In genomic region chr14:49206832-49207231, GRCh38 we compare ENCODE assay signal across 16 cellular contexts.
DNase-seq lines count a peak whose midpoint lies in the region; ATAC-seq and TF ChIP-seq lines count a peak whose summit lies in the region.
"Had no signal": no experiment of that assay in that cellular context is flagged by ENCODE, and none has a peak within 500 bp of the region (broad histone marks: within the 10 kb centered on the region; RNA-seq: fewer than 3 reads in every experiment).

No MANE protein-coding gene starts in this region.

- no peaks in the 10 kb centered on the region for H3K36me3 ChIP-seq in GM23338 (ENCODE audit: insufficient read depth)
- no peaks in the 10 kb centered on the region for H3K36me3 ChIP-seq in left lung
- H3K36me3 ChIP-seq in aorta (ENCODE audit: control insufficient read depth in 1 of 2, insufficient read depth in 2 of 2, low read length in 1 of 2): no peaks in the 10 kb centered on the region

- H3K9me3 ChIP-seq in left lung (no peaks in the 10 kb centered on the region), aorta (ENCODE audit: control insufficient read depth, low read length) (peaks cover 1% of the 10 kb centered on the region)

- peak; percentile 55 for DNase-seq in GM23338 (ENCODE audit: low spot score)
- peak; percentile 68 for DNase-seq in NCI-H2171 treated with DMSO at 0.1 percent for 48 hours (lab: John Stamatoyannopoulos, UW)
- no peak for DNase-seq in left lung
- DNase-seq in aorta: no peak
- DNase-seq in NK-92 (lab: John Stamatoyannopoulos, UW; ENCODE audit: unreplicated experiment): no peak
- no peak for DNase-seq in putamen (ENCODE audit: low spot score)
- DNase-seq in occipital lobe (lab: John Stamatoyannopoulos, UW): no peak
- DNase-seq: AML-193; GM23248; KG1; NCI-H1105 treated with DMSO at 0.1 percent for 48 hours; NCI-H1930; NK-92 treated with Interleukin-12 subunit alpha and Interleukin-12 subunit beta, amount 100 ng/mL, for 24 hours; Right ventricle myocardium superior had no signal

- TF ChIP-seq CTCF in GM23338 (conservative IDR thresholded peaks at IDR 0.05; ENCODE audit: low read depth in 2 of 2) (peak; percentile 12 to 28; a peak in 3 of 4 replicates), left lung (IDR thresholded peaks at IDR 0.05) (no peak)

- no peaks in the 10 kb centered on the region for H3K27me3 ChIP-seq in GM23338 (ENCODE audit: insufficient read depth)
- no peaks in the 10 kb centered on the region for H3K27me3 ChIP-seq in left lung
- H3K27me3 ChIP-seq in aorta (ENCODE audit: control insufficient read depth in 1 of 2, insufficient read depth in 2 of 2, low read length in 1 of 2): no peaks in the 10 kb centered on the region

- no peak overlapping the region for H3K4me2 ChIP-seq in GM23338

- no peaks in the 10 kb centered on the region for H3K79me2 ChIP-seq in GM23338 (replicated peaks; ENCODE audit: insufficient read depth)

- peak overlapping the region; percentile 30 for H2AFZ ChIP-seq in GM23338
- H2AFZ ChIP-seq: GM23248 had no signal

- H3K9me2 ChIP-seq in GM23338 (ENCODE audit: insufficient read depth): peaks cover 5% of the 10 kb centered on the region; the same call in 1 of the 2 replicates

- no peaks in the 10 kb centered on the region for H3F3A ChIP-seq in GM23338 (replicated peaks; ENCODE audit: low read depth)

- H3K4me1 ChIP-seq in GM23338 (ENCODE audit: insufficient read depth) (no peaks in the 10 kb centered on the region), left lung (no peaks in the 10 kb centered on the region), aorta (ENCODE audit: control insufficient read depth in 1 of 2, insufficient read depth in 2 of 2, low read length in 2 of 2) (no peaks in the 10 kb centered on the region)

- no peaks in the 10 kb centered on the region for H3K27me3 Mint-ChIP-seq in GM23338 (ENCODE audit: insufficient read depth, low read depth, poor library complexity)

- H3K27ac Mint-ChIP-seq in GM23338: peak overlapping the region; percentile 6; the same call in 1 of the 2 replicates
- H3K27ac Mint-ChIP-seq: CD14-positive monocyte had no signal

- WGBS in aorta, 2 donors: 58 to 60% methylated on average over 9 of the region's 9 CpGs

- H4K20me1 ChIP-seq in GM23338 (replicated peaks; ENCODE audit: insufficient read depth): no peaks in the 10 kb centered on the region

- ATAC-seq in GM23338 (peak; percentile 57; the same call in 2 of the 3 replicates), left lung (peak; percentile 50), aorta (ENCODE audit: low FRiP score) (peak; percentile 38)

- H3K4me3 ChIP-seq in GM23338 (no peak overlapping the region), left lung (no peak overlapping the region), aorta (ENCODE audit: low read length in 2 of 2) (no peak overlapping the region)
- H3K4me3 ChIP-seq: GM23248, SK-N-MC had no signal

- H3K36me3 Mint-ChIP-seq in GM23338 (ENCODE audit: low read depth): no peaks in the 10 kb centered on the region
- H3K36me3 Mint-ChIP-seq: CD14-positive monocyte had no signal

- H3K27ac ChIP-seq in GM23338 (ENCODE audit: low read depth) (no peak overlapping the region), left lung (no peak overlapping the region), aorta (ENCODE audit: low read depth in 1 of 2, low read length in 2 of 2) (no peak overlapping the region)
- H3K27ac ChIP-seq: GM23248, SK-N-MC had no signal

- H3K9me3 Mint-ChIP-seq in GM23338: no peaks in the 10 kb centered on the region

- no peak overlapping the region for H3K4me3 Mint-ChIP-seq in GM23338
- H3K4me3 Mint-ChIP-seq: CD14-positive monocyte had no signal

- intact Hi-C loops in left lung (cut with DNase I) (no loop called here), aorta (cut with DNase I) (no loop called here)

- no peaks in the 10 kb centered on the region for H3K4me1 Mint-ChIP-seq in GM23338
- H3K4me1 Mint-ChIP-seq: CD14-positive monocyte had no signal

TF ChIP-seq in GM23338, 12 proteins besides CTCF, POLR2A, EP300 and RAD21 (continues in another document):
- TF ChIP-seq JUNB (IDR thresholded peaks at IDR 0.05; ENCODE audit: unreplicated experiment) (no peak), ETS1 (IDR thresholded peaks at IDR 0.05) (no peak)
- TF ChIP-seq, protein P1, sequence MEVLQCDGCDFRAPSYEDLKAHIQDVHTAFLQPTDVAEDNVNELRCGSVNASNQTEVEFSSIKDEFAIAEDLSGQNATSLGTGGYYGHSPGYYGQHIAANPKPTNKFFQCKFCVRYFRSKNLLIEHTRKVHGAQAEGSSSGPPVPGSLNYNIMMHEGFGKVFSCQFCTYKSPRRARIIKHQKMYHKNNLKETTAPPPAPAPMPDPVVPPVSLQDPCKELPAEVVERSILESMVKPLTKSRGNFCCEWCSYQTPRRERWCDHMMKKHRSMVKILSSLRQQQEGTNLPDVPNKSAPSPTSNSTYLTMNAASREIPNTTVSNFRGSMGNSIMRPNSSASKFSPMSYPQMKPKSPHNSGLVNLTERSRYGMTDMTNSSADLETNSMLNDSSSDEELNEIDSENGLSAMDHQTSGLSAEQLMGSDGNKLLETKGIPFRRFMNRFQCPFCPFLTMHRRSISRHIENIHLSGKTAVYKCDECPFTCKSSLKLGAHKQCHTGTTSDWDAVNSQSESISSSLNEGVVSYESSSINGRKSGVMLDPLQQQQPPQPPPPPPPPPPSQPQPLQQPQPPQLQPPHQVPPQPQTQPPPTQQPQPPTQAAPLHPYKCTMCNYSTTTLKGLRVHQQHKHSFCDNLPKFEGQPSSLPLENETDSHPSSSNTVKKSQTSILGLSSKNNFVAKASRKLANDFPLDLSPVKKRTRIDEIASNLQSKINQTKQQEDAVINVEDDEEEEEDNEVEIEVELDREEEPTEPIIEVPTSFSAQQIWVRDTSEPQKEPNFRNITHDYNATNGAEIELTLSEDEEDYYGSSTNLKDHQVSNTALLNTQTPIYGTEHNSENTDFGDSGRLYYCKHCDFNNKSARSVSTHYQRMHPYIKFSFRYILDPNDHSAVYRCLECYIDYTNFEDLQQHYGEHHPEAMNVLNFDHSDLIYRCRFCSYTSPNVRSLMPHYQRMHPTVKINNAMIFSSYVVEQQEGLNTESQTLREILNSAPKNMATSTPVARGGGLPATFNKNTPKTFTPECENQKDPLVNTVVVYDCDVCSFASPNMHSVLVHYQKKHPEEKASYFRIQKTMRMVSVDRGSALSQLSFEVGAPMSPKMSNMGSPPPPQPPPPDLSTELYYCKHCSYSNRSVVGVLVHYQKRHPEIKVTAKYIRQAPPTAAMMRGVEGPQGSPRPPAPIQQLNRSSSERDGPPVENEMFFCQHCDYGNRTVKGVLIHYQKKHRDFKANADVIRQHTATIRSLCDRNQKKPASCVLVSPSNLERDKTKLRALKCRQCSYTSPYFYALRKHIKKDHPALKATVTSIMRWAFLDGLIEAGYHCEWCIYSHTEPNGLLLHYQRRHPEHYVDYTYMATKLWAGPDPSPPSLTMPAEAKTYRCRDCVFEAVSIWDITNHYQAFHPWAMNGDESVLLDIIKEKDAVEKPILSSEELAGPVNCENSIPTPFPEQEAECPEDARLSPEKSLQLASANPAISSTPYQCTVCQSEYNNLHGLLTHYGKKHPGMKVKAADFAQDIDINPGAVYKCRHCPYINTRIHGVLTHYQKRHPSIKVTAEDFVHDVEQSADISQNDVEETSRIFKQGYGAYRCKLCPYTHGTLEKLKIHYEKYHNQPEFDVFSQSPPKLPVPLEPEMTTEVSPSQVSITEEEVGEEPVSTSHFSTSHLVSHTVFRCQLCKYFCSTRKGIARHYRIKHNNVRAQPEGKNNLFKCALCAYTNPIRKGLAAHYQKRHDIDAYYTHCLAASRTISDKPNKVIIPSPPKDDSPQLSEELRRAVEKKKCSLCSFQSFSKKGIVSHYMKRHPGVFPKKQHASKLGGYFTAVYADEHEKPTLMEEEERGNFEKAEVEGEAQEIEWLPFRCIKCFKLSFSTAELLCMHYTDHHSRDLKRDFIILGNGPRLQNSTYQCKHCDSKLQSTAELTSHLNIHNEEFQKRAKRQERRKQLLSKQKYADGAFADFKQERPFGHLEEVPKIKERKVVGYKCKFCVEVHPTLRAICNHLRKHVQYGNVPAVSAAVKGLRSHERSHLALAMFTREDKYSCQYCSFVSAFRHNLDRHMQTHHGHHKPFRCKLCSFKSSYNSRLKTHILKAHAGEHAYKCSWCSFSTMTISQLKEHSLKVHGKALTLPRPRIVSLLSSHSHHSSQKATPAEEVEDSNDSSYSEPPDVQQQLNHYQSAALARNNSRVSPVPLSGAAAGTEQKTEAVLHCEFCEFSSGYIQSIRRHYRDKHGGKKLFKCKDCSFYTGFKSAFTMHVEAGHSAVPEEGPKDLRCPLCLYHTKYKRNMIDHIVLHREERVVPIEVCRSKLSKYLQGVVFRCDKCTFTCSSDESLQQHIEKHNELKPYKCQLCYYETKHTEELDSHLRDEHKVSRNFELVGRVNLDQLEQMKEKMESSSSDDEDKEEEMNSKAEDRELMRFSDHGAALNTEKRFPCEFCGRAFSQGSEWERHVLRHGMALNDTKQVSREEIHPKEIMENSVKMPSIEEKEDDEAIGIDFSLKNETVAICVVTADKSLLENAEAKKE (CRISPR knock-in tag; IDR thresholded peaks at IDR 0.05): no peak

Comparison
In these comparisons a context has a peak if more than half of its experiments do, and no peak if none do; other contexts are left out.
1. DNase-seq: peak in GM23338 (single experiment) and NCI-H2171 treated with DMSO at 0.1 percent for 48 hours (single experiment); none in left lung (0 of 2), aorta (0 of 2), NK-92 (single experiment), putamen (single experiment) and occipital lobe (single experiment).
2. CTCF ChIP-seq: peak in GM23338 (2 of 2); none in left lung (0 of 2).
3. Peak in every context shown above with its lines, with median percentiles within 50 percentile points of each other: ATAC-seq.